11 cellular contexts compared by ENCODE assay signal in genomic region chr11:116357769-116358544, GRCh38.
DNase-seq lines count a peak whose midpoint lies in the region; ATAC-seq, FAIRE-seq and TF ChIP-seq lines count a peak whose summit lies in the region.
"Had no signal": no experiment of that assay in that cellular context is flagged by ENCODE, and none has a peak within 500 bp of the region (broad histone marks: within the 10 kb centered on the region; RNA-seq: fewer than 3 reads in every experiment).

No MANE protein-coding gene starts in this region.

- POLR2A ChIA-PET in activated CD4-positive, alpha-beta memory T cell treated with anti-CD3 and anti-CD28 coated beads for 36 hours (lab: Charles Lee) = no interaction called here
- POLR2A ChIA-PET in activated CD4-positive, alpha-beta memory T cell treated with anti-CD3 and anti-CD28 coated beads, Interleukin-2, amount 10 ng/mL, durations not matched to agents 7 days and 5 days (lab: Charles Lee) = no interaction called here
- POLR2A ChIA-PET in OCI-LY7 (lab: Charles Lee) = no interaction called here

- H4K20me1 ChIP-seq in OCI-LY7 (ENCODE audit: insufficient read depth, low read length) = no peaks in the 10 kb centered on the region
- H4K20me1 ChIP-seq in smooth muscle cell (ENCODE audit: low read depth) = no peaks in the 10 kb centered on the region

- H2AFZ ChIP-seq in OCI-LY7 (ENCODE audit: low read length) (no peak overlapping the region), smooth muscle cell (ENCODE audit: low read depth) (no peak overlapping the region)

- no peaks in the 10 kb centered on the region for H3K4me1 Mint-ChIP-seq in activated CD4-positive, alpha-beta memory T cell treated with anti-CD3 and anti-CD28 coated beads for 36 hours (ENCODE audit: low read depth)
- H3K4me1 Mint-ChIP-seq in activated CD4-positive, alpha-beta memory T cell treated with anti-CD3 and anti-CD28 coated beads, Interleukin-2, amount 10 ng/mL, durations not matched to agents 7 days and 5 days = no peaks in the 10 kb centered on the region

- no peak overlapping the region for H3K27ac Mint-ChIP-seq in activated CD4-positive, alpha-beta memory T cell treated with anti-CD3 and anti-CD28 coated beads for 36 hours
- H3K27ac Mint-ChIP-seq in activated CD4-positive, alpha-beta memory T cell treated with anti-CD3 and anti-CD28 coated beads, Interleukin-2, amount 10 ng/mL, durations not matched to agents 7 days and 5 days = no peak overlapping the region
- H3K27ac Mint-ChIP-seq: HFFc6 had no signal

- WGBS in smooth muscle cell (ENCODE audit: low lambda C conversion rate) = 49% methylated on average over 38 of the region's 38 CpGs

- H3K79me2 ChIP-seq in OCI-LY7 (ENCODE audit: insufficient read depth, low read depth, low read length) (no peaks in the 10 kb centered on the region), smooth muscle cell (ENCODE audit: low read depth) (no peaks in the 10 kb centered on the region)

- H3K4me1 ChIP-seq in OCI-LY7 (ENCODE audit: insufficient read depth, low read length, poor library complexity, severe bottlenecking) (no peaks in the 10 kb centered on the region), smooth muscle cell (ENCODE audit: low read depth) (peaks cover 6% of the 10 kb centered on the region)

- H3K9me3 ChIP-seq in OCI-LY7 (ENCODE audit: low read length) (no peaks in the 10 kb centered on the region), smooth muscle cell (replicated peaks; ENCODE audit: low read depth) (no peaks in the 10 kb centered on the region)
- H3K9me3 ChIP-seq: neutrophil had no signal

- peaks cover 19% of the 10 kb centered on the region for H3K27me3 ChIP-seq in smooth muscle cell (ENCODE audit: low read depth)

- no peak overlapping the region for H3K4me3 Mint-ChIP-seq in activated CD4-positive, alpha-beta memory T cell treated with anti-CD3 and anti-CD28 coated beads for 36 hours
- H3K4me3 Mint-ChIP-seq in activated CD4-positive, alpha-beta memory T cell treated with anti-CD3 and anti-CD28 coated beads, Interleukin-2, amount 10 ng/mL, durations not matched to agents 7 days and 5 days = no peak overlapping the region
- H3K4me3 Mint-ChIP-seq: HFFc6 had no signal

- H3K36me3 ChIP-seq in OCI-LY7 (ENCODE audit: insufficient read depth, low read length) = no peaks in the 10 kb centered on the region
- H3K36me3 ChIP-seq in smooth muscle cell (ENCODE audit: low read depth) = no peaks in the 10 kb centered on the region
- H3K36me3 ChIP-seq: neutrophil had no signal

- no peaks in the 10 kb centered on the region for H3F3A ChIP-seq in smooth muscle cell (ENCODE audit: low read depth)

- H3K9me3 Mint-ChIP-seq in activated CD4-positive, alpha-beta memory T cell treated with anti-CD3 and anti-CD28 coated beads for 36 hours = no peaks in the 10 kb centered on the region
- no peaks in the 10 kb centered on the region for H3K9me3 Mint-ChIP-seq in activated CD4-positive, alpha-beta memory T cell treated with anti-CD3 and anti-CD28 coated beads, Interleukin-2, amount 10 ng/mL, durations not matched to agents 7 days and 5 days

- CTCF ChIA-PET in activated CD4-positive, alpha-beta memory T cell treated with anti-CD3 and anti-CD28 coated beads for 36 hours (lab: Charles Lee) = no interaction called here
- CTCF ChIA-PET in activated CD4-positive, alpha-beta memory T cell treated with anti-CD3 and anti-CD28 coated beads, Interleukin-2, amount 10 ng/mL, durations not matched to agents 7 days and 5 days (lab: Charles Lee) = interaction anchor here (1.1 kb wide), 1 partner anchor 8 kb away, joined by 3 read pairs; no protein-coding TSS in a partner anchor
- CTCF ChIA-PET in OCI-LY7 (lab: Charles Lee; ENCODE audit: unreplicated experiment) = no interaction called here

- ATAC-seq in left ventricle myocardium superior = no peak
- no peak for ATAC-seq in HG03571 (IDR thresholded peaks at IDR 0.05; ENCODE audit: unreplicated experiment)

- no peak overlapping the region for H3K4me3 ChIP-seq in OCI-LY7 (ENCODE audit: low read depth, low read length, poor library complexity, severe bottlenecking)
- no peak overlapping the region for H3K4me3 ChIP-seq in smooth muscle cell

- intact Hi-C loops in activated CD4-positive, alpha-beta memory T cell treated with anti-CD3 and anti-CD28 coated beads for 36 hours (cut with micrococcal nuclease) = no loop called here
- intact Hi-C loops in OCI-LY7 (cut with micrococcal nuclease; ENCODE audit: unreplicated experiment) (no loop called here), left ventricle myocardium superior (cut with micrococcal nuclease) (no loop called here)

- H3K27ac ChIP-seq in OCI-LY7 (ENCODE audit: low read depth, low read length, poor library complexity, severe bottlenecking) (no peak overlapping the region), smooth muscle cell (ENCODE audit: low read depth) (no peak overlapping the region)
- H3K27ac ChIP-seq: neutrophil had no signal

- H3K4me2 ChIP-seq in OCI-LY7 (ENCODE audit: low read length) = no peak overlapping the region
- no peak overlapping the region for H3K4me2 ChIP-seq in smooth muscle cell

- H3K27me3 Mint-ChIP-seq in activated CD4-positive, alpha-beta memory T cell treated with anti-CD3 and anti-CD28 coated beads for 36 hours = peaks cover 7% of the 10 kb centered on the region
- no peaks in the 10 kb centered on the region for H3K27me3 Mint-ChIP-seq in activated CD4-positive, alpha-beta memory T cell treated with anti-CD3 and anti-CD28 coated beads, Interleukin-2, amount 10 ng/mL, durations not matched to agents 7 days and 5 days

- peak; percentile 10 for DNase-seq in activated CD4-positive, alpha-beta memory T cell treated with anti-CD3 and anti-CD28 coated beads for 36 hours
- DNase-seq in activated CD4-positive, alpha-beta memory T cell treated with anti-CD3 and anti-CD28 coated beads, Interleukin-2, amount 10 ng/mL, durations not matched to agents 7 days and 5 days = no peak
- DNase-seq in OCI-LY7 (ENCODE audit: low spot score) (no peak), left ventricle myocardium superior (peak; percentile 41), smooth muscle cell (lab: John Stamatoyannopoulos, UW; ENCODE audit: unreplicated experiment) (no peak), RCC 7860 (ENCODE audit: low spot score) (no peak)
- DNase-seq in stimulated activated CD4-positive, alpha-beta T cell treated with anti-CD3 and anti-CD28 coated beads, Interleukin-4, amount 100 ng/mL, for 4 hours = no peak
- DNase-seq: HFFc6 had no signal

- H3K9me2 ChIP-seq in OCI-LY7 (ENCODE audit: insufficient read depth, low read length) = no peaks in the 10 kb centered on the region

- no peaks in the 10 kb centered on the region for H3K36me3 Mint-ChIP-seq in activated CD4-positive, alpha-beta memory T cell treated with anti-CD3 and anti-CD28 coated beads for 36 hours
- no peaks in the 10 kb centered on the region for H3K36me3 Mint-ChIP-seq in activated CD4-positive, alpha-beta memory T cell treated with anti-CD3 and anti-CD28 coated beads, Interleukin-2, amount 10 ng/mL, durations not matched to agents 7 days and 5 days (ENCODE audit: low read depth)

- FAIRE-seq in RCC 7860 (lab: Jason Lieb, UNC) = no peak
- FAIRE-seq: HTR-8/SVneo had no signal

- BruUV-seq in OCI-LY7 (replicated peaks; lab: Mats Ljungman, UMichigan) = no TSS peak

- TF ChIP-seq CTCF in OCI-LY7 (conservative IDR thresholded peaks at IDR 0.05; ENCODE audit: low read length) (peak; percentile 57), smooth muscle cell (IDR thresholded peaks at IDR 0.05; ENCODE audit: borderline replicate concordance, insufficient read depth, poor library complexity, severe bottlenecking) (peak; percentile 64)

- no peak overlapping the region for H3K9ac ChIP-seq in smooth muscle cell (ENCODE audit: low read depth)

Comparison
In these comparisons a context has a peak if more than half of its experiments do, and no peak if none do; other contexts are left out.
1. DNase-seq: peak in activated CD4-positive, alpha-beta memory T cell treated with anti-CD3 and anti-CD28 coated beads for 36 hours (single experiment) and left ventricle myocardium superior (single experiment); none in activated CD4-positive, alpha-beta memory T cell treated with anti-CD3 and anti-CD28 coated beads, Interleukin-2, amount 10 ng/mL, durations not matched to agents 7 days and 5 days (single experiment), OCI-LY7 (single experiment), smooth muscle cell (single experiment), RCC 7860 (single experiment) and stimulated activated CD4-positive, alpha-beta T cell treated with anti-CD3 and anti-CD28 coated beads, Interleukin-4, amount 100 ng/mL, for 4 hours (0 of 2).